Comparison of ENCODE assay signal across 9 cellular contexts in the genomic region with DNA sequence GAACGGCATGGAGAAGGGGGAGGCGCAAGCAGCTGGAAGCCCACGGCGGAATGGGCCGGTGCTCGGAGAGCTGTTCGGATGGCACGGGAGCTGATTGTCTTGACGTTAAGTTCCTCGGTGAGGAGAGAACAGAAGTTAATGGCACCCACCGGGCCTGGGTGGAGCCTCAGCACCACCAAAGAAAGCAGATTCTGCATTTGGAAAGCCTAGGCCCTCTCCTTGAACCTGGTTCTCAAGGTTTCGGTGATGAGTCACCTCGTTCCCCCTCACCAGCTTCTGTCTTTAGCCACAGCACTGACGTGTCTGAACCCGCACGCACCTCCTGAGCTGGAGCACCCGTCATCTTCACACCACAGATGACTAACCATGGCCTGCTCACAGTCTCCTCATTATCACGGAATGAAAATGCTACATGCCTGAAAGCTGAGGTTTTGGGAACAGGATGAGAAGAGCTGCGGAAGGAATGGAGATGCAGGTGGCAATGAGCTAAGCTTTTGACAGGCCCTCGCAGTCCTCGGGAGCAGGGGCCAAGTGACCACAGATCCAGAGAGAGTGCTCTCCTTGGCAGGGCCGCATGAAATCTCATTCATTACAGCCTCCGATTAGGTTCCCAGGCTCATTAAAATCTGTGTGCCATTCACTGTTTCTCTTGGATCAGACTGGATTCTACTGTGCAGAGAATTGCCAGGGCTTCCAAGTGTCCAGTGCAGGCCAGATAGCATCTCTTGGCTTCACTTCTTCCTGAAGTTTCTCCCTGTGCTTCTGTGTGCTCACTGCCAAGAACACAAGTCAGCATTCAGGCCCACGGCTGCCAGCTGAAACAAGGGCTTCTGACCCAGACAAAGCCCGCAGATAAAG.
DNase-seq lines count a peak whose midpoint lies in the region; ATAC-seq, FAIRE-seq and TF ChIP-seq lines count a peak whose summit lies in the region.
"Had no signal": no experiment of that assay in that cellular context is flagged by ENCODE, and none has a peak within 500 bp of the region (broad histone marks: within the 10 kb centered on the region; RNA-seq: fewer than 3 reads in every experiment).

No MANE protein-coding gene starts in this region.

- no peaks in the 10 kb centered on the region for H3K9me3 Mint-ChIP-seq in central memory CD8-positive, alpha-beta T cell
- H3K9me3 Mint-ChIP-seq in naive thymus-derived CD4-positive, alpha-beta T cell, result no peaks in the 10 kb centered on the region

- peaks cover 18% of the 10 kb centered on the region for H3K4me1 Mint-ChIP-seq in central memory CD8-positive, alpha-beta T cell
- peaks cover 0 to 20% (median 0%) of the 10 kb centered on the region in 7 donors for H3K4me1 Mint-ChIP-seq in naive thymus-derived CD4-positive, alpha-beta T cell

- no peak for FAIRE-seq in urothelium cell line (lab: Jason Lieb, UNC)
- FAIRE-seq: colon had no signal

- H3K4me3 ChIP-seq in AG04450 (ENCODE audit: low read depth, low read length), result no peak overlapping the region
- H3K4me3 ChIP-seq in naive thymus-derived CD4-positive, alpha-beta T cell (ENCODE audit: low read length), result no peak overlapping the region

- H3K27me3 Mint-ChIP-seq in central memory CD8-positive, alpha-beta T cell, result peaks cover 40% of the 10 kb centered on the region
- peaks cover 0 to 24% (median 11%) of the 10 kb centered on the region in 5 donors for H3K27me3 Mint-ChIP-seq in naive thymus-derived CD4-positive, alpha-beta T cell

- peak overlapping the region; percentile 94 for H3K27ac ChIP-seq in AG04450 (ENCODE audit: low read depth, low read length)
- no peak overlapping the region for H3K27ac ChIP-seq in naive thymus-derived CD4-positive, alpha-beta T cell (ENCODE audit: low read depth, low read length)

- peak overlapping the region; percentile 29 for H3K27ac Mint-ChIP-seq in central memory CD8-positive, alpha-beta T cell (ENCODE audit: low read depth)
- peak overlapping the region in 1 of 9 donors; percentile 82 for H3K27ac Mint-ChIP-seq in naive thymus-derived CD4-positive, alpha-beta T cell

- peak overlapping the region; percentile 27 for H3K4me3 Mint-ChIP-seq in central memory CD8-positive, alpha-beta T cell
- H3K4me3 Mint-ChIP-seq in naive thymus-derived CD4-positive, alpha-beta T cell, result peak overlapping the region in 1 of 10 donors; percentile 37

- DNase-seq in AG04450 (ENCODE audit: low read depth, low spot score) (peak; percentile 97), urothelium cell line (ENCODE audit: low spot score) (peak; percentile 94), DMS53 (lab: John Stamatoyannopoulos, UW) (no peak), left colon (no peak)
- peak in 1 of 2 donors; percentile 41 for DNase-seq in central memory CD8-positive, alpha-beta T cell (ENCODE audit: low spot score in 2 of 2)
- DNase-seq in naive thymus-derived CD4-positive, alpha-beta T cell, result peak in 1 of 9 donors; percentile 44

- intact Hi-C loops in naive thymus-derived CD4-positive, alpha-beta T cell (cut with micrococcal nuclease), result no loop called here
- intact Hi-C loops in left colon (cut with DNase I, micrococcal nuclease), result no loop called here

- H3K36me3 Mint-ChIP-seq in central memory CD8-positive, alpha-beta T cell (ENCODE audit: insufficient read depth), result peaks cover 4% of the 10 kb centered on the region
- H3K36me3 Mint-ChIP-seq in naive thymus-derived CD4-positive, alpha-beta T cell, result peaks cover 0 to 3% (median 1%) of the 10 kb centered on the region in 5 donors

- no peaks in the 10 kb centered on the region for H3K9me3 ChIP-seq in AG04450 (ENCODE audit: control insufficient read depth, insufficient read depth, low read length)
- no peaks in the 10 kb centered on the region for H3K9me3 ChIP-seq in naive thymus-derived CD4-positive, alpha-beta T cell (ENCODE audit: control insufficient read depth in 2 of 3, low read length in 3 of 3)

- no peaks in the 10 kb centered on the region for H3K4me1 ChIP-seq in naive thymus-derived CD4-positive, alpha-beta T cell (ENCODE audit: control insufficient read depth in 2 of 2, insufficient read depth in 2 of 2, low read length in 2 of 2)

- ATAC-seq in GM21526 (IDR thresholded peaks at IDR 0.05; ENCODE audit: low FRiP score, unreplicated experiment) (peak; percentile 93), left colon (no peak)
- peak; percentile 95 for ATAC-seq in central memory CD8-positive, alpha-beta T cell (replicated peaks; ENCODE audit: extremely low read depth, poor library complexity, severe bottlenecking)
- ATAC-seq in naive thymus-derived CD4-positive, alpha-beta T cell, result peak; percentile 60

- TF ChIP-seq CTCF in AG04450 (IDR thresholded peaks at IDR 0.05; ENCODE audit: low read depth, low read length), result no peak

- peaks cover 29% of the 10 kb centered on the region for H3K27me3 ChIP-seq in AG04450 (ENCODE audit: control insufficient read depth, insufficient read depth, low read length)
- H3K27me3 ChIP-seq in naive thymus-derived CD4-positive, alpha-beta T cell (ENCODE audit: control insufficient read depth in 2 of 2, insufficient read depth in 2 of 2, low read length in 2 of 2), result no peaks in the 10 kb centered on the region

- H3K36me3 ChIP-seq in naive thymus-derived CD4-positive, alpha-beta T cell (ENCODE audit: control insufficient read depth in 2 of 3, insufficient read depth in 3 of 3, low read length in 3 of 3), result no peaks in the 10 kb centered on the region

- POLR2A ChIA-PET in AG04450 (lab: Yijun Ruan, JAX), result interaction anchor here (1.4 to 1.5 kb wide), 3 partner anchors 23 to 72 kb away, joined by 4 to 7 read pairs (median 4); no protein-coding TSS in a partner anchor
- POLR2A ChIA-PET in naive thymus-derived CD4-positive, alpha-beta T cell (lab: Charles Lee), result no interaction called here

- CTCF ChIA-PET in AG04450 (lab: Charles Lee), result interaction anchor here (2.1 kb wide), 1 partner anchor 138 kb away, joined by 8 read pairs; no protein-coding TSS in a partner anchor
- CTCF ChIA-PET in naive thymus-derived CD4-positive, alpha-beta T cell (lab: Charles Lee), result interaction anchor here (0.7 kb wide), 1 partner anchor 472 kb away, joined by 3 read pairs; no protein-coding TSS in a partner anchor

TF ChIP-seq in PFSK-1, 5 proteins besides CTCF, POLR2A, EP300 and RAD21:
- TF ChIP-seq TAF1 (IDR thresholded peaks at IDR 0.05; ENCODE audit: borderline replicate concordance, insufficient read depth, low read length) (no peak), POLR2AphosphoS5 (IDR thresholded peaks at IDR 0.05; ENCODE audit: low read depth, low read length) (0 out of 2 replicates have a peak, but pooled peaks have one; percentile 14), SIN3A (IDR thresholded peaks at IDR 0.05; ENCODE audit: borderline replicate concordance, insufficient read depth, low read length) (no peak), FOXP2 (optimal IDR thresholded peaks at IDR 0.05; ENCODE audit: borderline replicate concordance, extremely low read depth, extremely low read length, insufficient read depth) (peak; percentile 14)
- TF ChIP-seq, protein P1, sequence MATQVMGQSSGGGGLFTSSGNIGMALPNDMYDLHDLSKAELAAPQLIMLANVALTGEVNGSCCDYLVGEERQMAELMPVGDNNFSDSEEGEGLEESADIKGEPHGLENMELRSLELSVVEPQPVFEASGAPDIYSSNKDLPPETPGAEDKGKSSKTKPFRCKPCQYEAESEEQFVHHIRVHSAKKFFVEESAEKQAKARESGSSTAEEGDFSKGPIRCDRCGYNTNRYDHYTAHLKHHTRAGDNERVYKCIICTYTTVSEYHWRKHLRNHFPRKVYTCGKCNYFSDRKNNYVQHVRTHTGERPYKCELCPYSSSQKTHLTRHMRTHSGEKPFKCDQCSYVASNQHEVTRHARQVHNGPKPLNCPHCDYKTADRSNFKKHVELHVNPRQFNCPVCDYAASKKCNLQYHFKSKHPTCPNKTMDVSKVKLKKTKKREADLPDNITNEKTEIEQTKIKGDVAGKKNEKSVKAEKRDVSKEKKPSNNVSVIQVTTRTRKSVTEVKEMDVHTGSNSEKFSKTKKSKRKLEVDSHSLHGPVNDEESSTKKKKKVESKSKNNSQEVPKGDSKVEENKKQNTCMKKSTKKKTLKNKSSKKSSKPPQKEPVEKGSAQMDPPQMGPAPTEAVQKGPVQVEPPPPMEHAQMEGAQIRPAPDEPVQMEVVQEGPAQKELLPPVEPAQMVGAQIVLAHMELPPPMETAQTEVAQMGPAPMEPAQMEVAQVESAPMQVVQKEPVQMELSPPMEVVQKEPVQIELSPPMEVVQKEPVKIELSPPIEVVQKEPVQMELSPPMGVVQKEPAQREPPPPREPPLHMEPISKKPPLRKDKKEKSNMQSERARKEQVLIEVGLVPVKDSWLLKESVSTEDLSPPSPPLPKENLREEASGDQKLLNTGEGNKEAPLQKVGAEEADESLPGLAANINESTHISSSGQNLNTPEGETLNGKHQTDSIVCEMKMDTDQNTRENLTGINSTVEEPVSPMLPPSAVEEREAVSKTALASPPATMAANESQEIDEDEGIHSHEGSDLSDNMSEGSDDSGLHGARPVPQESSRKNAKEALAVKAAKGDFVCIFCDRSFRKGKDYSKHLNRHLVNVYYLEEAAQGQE (IDR thresholded peaks at IDR 0.05; ENCODE audit: insufficient read depth in 1 of 2, low read depth in 2 of 2, low read length in 2 of 2), result no peak; a peak in 1 of 4 replicates

Comparison
In these comparisons a context has a peak if more than half of its experiments do, and no peak if none do; other contexts are left out.
1. DNase-seq: peak in AG04450 (single experiment) and urothelium cell line (single experiment); none in DMS53 (single experiment) and left colon (0 of 2).